1 cellular context compared by ENCODE assay signal in genomic region chr2:226795281-226796011, GRCh38.
TF ChIP-seq lines count a peak whose summit lies in the region.

No MANE protein-coding gene starts in this region.

TF ChIP-seq in neural cell, 6 proteins besides CTCF, POLR2A, EP300 and RAD21 (continued from another document):
- no peak for TF ChIP-seq MXI1 (conservative IDR thresholded peaks at IDR 0.05; ENCODE audit: poor library complexity, severe bottlenecking)
- no peak for TF ChIP-seq POLR2AphosphoS5 (IDR thresholded peaks at IDR 0.05)
- TF ChIP-seq SMC3 (conservative IDR thresholded peaks at IDR 0.05; ENCODE audit: poor library complexity) = no peak
TF ChIP-seq in neural cell: peak in this region for 0.
